In the genomic region with DNA sequence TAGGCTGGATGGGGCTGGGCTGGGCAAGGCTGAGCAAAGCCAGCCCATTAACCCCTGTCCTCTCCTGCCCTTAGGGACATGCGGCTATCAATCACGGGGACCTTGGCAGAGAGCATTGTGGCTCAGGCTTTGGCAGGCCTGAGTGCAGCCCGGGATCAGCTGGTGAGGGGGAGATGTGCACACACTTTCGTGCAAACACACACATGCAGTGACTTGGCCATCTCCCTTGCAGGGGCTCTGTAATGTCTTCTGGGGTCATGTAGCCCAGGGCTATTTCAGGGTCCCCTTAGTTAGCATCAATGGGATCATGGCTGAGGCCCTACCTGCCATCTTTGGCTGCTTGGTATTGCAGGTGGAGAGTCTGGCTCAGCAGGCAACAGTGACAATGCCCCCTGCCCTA, we compare ENCODE assay signal across 24 cellular contexts. TPM values are rescaled to one million over a fixed set of nuclear protein-coding genes. Genes with fewer than 3 reads are reported as not detected.
DNase-seq lines count a peak whose midpoint lies in the region; ATAC-seq and TF ChIP-seq lines count a peak whose summit lies in the region.
"Had no signal": no experiment of that assay in that cellular context is flagged by ENCODE, and none has a peak within 500 bp of the region (broad histone marks: within the 10 kb centered on the region; RNA-seq: fewer than 3 reads in every experiment).

No MANE protein-coding gene starts in this region.

- peaks cover 28 to 86% (median 72%) of the 10 kb centered on the region in 3 donors for H3K27me3 ChIP-seq in stomach

- H3K36me3 ChIP-seq in stomach: peaks cover 0 to 8% (median 4%) of the 10 kb centered on the region in 4 donors

- peaks cover 18 to 38% (median 30%) of the 10 kb centered on the region in 4 donors for H3K4me1 ChIP-seq in stomach

- ATAC-seq in activated CD8-positive, alpha-beta memory T cell treated with anti-CD3 and anti-CD28 coated beads, Interleukin-2, amount 10 ng/mL, durations not matched to agents 7 days and 5 days: no peak
- ATAC-seq in stimulated activated effector memory CD8-positive, alpha-beta T cell treated with anti-CD3 and anti-CD28 coated beads, Interleukin-12 subunit alpha, Interleukin-12 subunit beta, amount 100 ng/mL, for 72 hours: no peak
- no peak for ATAC-seq in HG02970 (IDR thresholded peaks at IDR 0.05; ENCODE audit: low FRiP score, unreplicated experiment)
- ATAC-seq: left ventricle myocardium superior had no signal

- H3K4me1 Mint-ChIP-seq in activated CD8-positive, alpha-beta memory T cell treated with anti-CD3 and anti-CD28 coated beads, Interleukin-2, amount 10 ng/mL, durations not matched to agents 7 days and 5 days: peaks cover 3% of the 10 kb centered on the region
- peaks cover 0 to 5% (median 1%) of the 10 kb centered on the region in 3 donors for H3K4me1 Mint-ChIP-seq in IgD-negative memory B cell
- peaks cover 2% of the 10 kb centered on the region for H3K4me1 Mint-ChIP-seq in glutamatergic neuron (ENCODE audit: low read depth, unreplicated experiment)
- H3K4me1 Mint-ChIP-seq in stimulated activated effector memory CD8-positive, alpha-beta T cell treated with anti-CD3 and anti-CD28 coated beads, Interleukin-12 subunit alpha, Interleukin-12 subunit beta, amount 100 ng/mL, for 72 hours: peaks cover 19% of the 10 kb centered on the region

- H3K4me3 ChIP-seq in stomach: no peak overlapping the region
- H3K4me3 ChIP-seq: hepatocyte had no signal

- H3K9me3 ChIP-seq in stomach: no peaks in the 10 kb centered on the region
- H3K9me3 ChIP-seq: spleen, upper lobe of left lung had no signal

- no peaks in the 10 kb centered on the region for H3K27me3 Mint-ChIP-seq in activated CD8-positive, alpha-beta memory T cell treated with anti-CD3 and anti-CD28 coated beads, Interleukin-2, amount 10 ng/mL, durations not matched to agents 7 days and 5 days
- no peaks in the 10 kb centered on the region for H3K27me3 Mint-ChIP-seq in IgD-negative memory B cell
- peaks cover 28% of the 10 kb centered on the region for H3K27me3 Mint-ChIP-seq in glutamatergic neuron (ENCODE audit: unreplicated experiment)
- H3K27me3 Mint-ChIP-seq: activated naive CD4-positive, alpha-beta T cell treated with anti-CD3 and anti-CD28 coated beads, Interleukin-2, amount 50 U/mL, for 24 hours had no signal

- no peak for TF ChIP-seq EP300 in stomach (IDR thresholded peaks at IDR 0.05)

- H3K27ac ChIP-seq in stomach: no peak overlapping the region
- H3K27ac ChIP-seq: hepatocyte, spleen, upper lobe of left lung had no signal

- H3K27ac Mint-ChIP-seq in activated CD8-positive, alpha-beta memory T cell treated with anti-CD3 and anti-CD28 coated beads, Interleukin-2, amount 10 ng/mL, durations not matched to agents 7 days and 5 days: no peak overlapping the region
- H3K27ac Mint-ChIP-seq in IgD-negative memory B cell (peak overlapping the region in 2 of 3 donors; percentile 31 to 91), glutamatergic neuron (ENCODE audit: unreplicated experiment) (no peak overlapping the region)
- H3K27ac Mint-ChIP-seq in stimulated activated effector memory CD8-positive, alpha-beta T cell treated with anti-CD3 and anti-CD28 coated beads, Interleukin-12 subunit alpha, Interleukin-12 subunit beta, amount 100 ng/mL, for 72 hours: peak overlapping the region; percentile 54
- H3K27ac Mint-ChIP-seq: activated naive CD4-positive, alpha-beta T cell treated with anti-CD3 and anti-CD28 coated beads, Interleukin-2, amount 50 U/mL, for 24 hours had no signal

- peak; percentile 54 for DNase-seq in activated CD8-positive, alpha-beta memory T cell treated with anti-CD3 and anti-CD28 coated beads for 24 hours
- DNase-seq in activated CD8-positive, alpha-beta memory T cell treated with anti-CD3 and anti-CD28 coated beads, Interleukin-2, amount 10 ng/mL, durations not matched to agents 7 days and 5 days: no peak
- DNase-seq in glutamatergic neuron (no peak), stomach (no peak), NOMO-1 treated with dmso at 0.1 percent for 144 hours (lab: John Stamatoyannopoulos, UW; ENCODE audit: unreplicated experiment) (no peak)
- no peak for DNase-seq in stimulated activated effector memory CD8-positive, alpha-beta T cell treated with anti-CD3 and anti-CD28 coated beads, Interleukin-12 subunit alpha, Interleukin-12 subunit beta, amount 100 ng/mL, for 72 hours (ENCODE audit: low spot score in 2 of 2)
- DNase-seq: effector memory CD4-positive, alpha-beta T cell; foreskin melanocyte; left ventricle myocardium superior; NCI-H146; NCI-H2171; NCI-H524 treated with DMSO at 0.1 percent for 48 hours; retina; spleen; stimulated activated CD4-positive, alpha-beta T cell treated with anti-CD3 and anti-CD28 coated beads, Interleukin-4, amount 100 ng/mL, for 24 hours; T1000 had no signal

- intact Hi-C loops in stomach (cut with DNase I; ENCODE audit: low total_unique reads): no loop called here

- H3K36me3 Mint-ChIP-seq in activated CD8-positive, alpha-beta memory T cell treated with anti-CD3 and anti-CD28 coated beads, Interleukin-2, amount 10 ng/mL, durations not matched to agents 7 days and 5 days: peaks cover 34% of the 10 kb centered on the region
- H3K36me3 Mint-ChIP-seq in IgD-negative memory B cell (peaks cover 3% of the 10 kb centered on the region), glutamatergic neuron (ENCODE audit: unreplicated experiment) (peaks cover 16% of the 10 kb centered on the region)
- peaks cover 77% of the 10 kb centered on the region for H3K36me3 Mint-ChIP-seq in stimulated activated effector memory CD8-positive, alpha-beta T cell treated with anti-CD3 and anti-CD28 coated beads, Interleukin-12 subunit alpha, Interleukin-12 subunit beta, amount 100 ng/mL, for 72 hours

- 71 to 84% (median 83%) methylated on average over 2 to 4 of the region's 4 CpGs for WGBS in stomach, 5 donors

- TF ChIP-seq CTCF in glutamatergic neuron (IDR thresholded peaks at IDR 0.05; ENCODE audit: partially characterized antibody, unreplicated experiment) (no peak), stomach (IDR thresholded peaks at IDR 0.05) (no peak)

- CTCF ChIA-PET in activated CD8-positive, alpha-beta memory T cell treated with anti-CD3 and anti-CD28 coated beads, Interleukin-2, amount 10 ng/mL, durations not matched to agents 7 days and 5 days (lab: Charles Lee): interaction anchor here (1.2 to 2.4 kb wide), 3 partner anchors 11 to 131 kb away, joined by 3 to 10 read pairs (median 5); no protein-coding TSS in a partner anchor

- no peak overlapping the region for H3K4me3 Mint-ChIP-seq in activated CD8-positive, alpha-beta memory T cell treated with anti-CD3 and anti-CD28 coated beads, Interleukin-2, amount 10 ng/mL, durations not matched to agents 7 days and 5 days
- H3K4me3 Mint-ChIP-seq in IgD-negative memory B cell (peak overlapping the region in 2 of 4 donors; percentile 55 to 57), glutamatergic neuron (ENCODE audit: unreplicated experiment) (peak overlapping the region; percentile 82)
- no peak overlapping the region for H3K4me3 Mint-ChIP-seq in stimulated activated effector memory CD8-positive, alpha-beta T cell treated with anti-CD3 and anti-CD28 coated beads, Interleukin-12 subunit alpha, Interleukin-12 subunit beta, amount 100 ng/mL, for 72 hours
- H3K4me3 Mint-ChIP-seq: activated naive CD4-positive, alpha-beta T cell treated with anti-CD3 and anti-CD28 coated beads, Interleukin-2, amount 50 U/mL, for 24 hours had no signal

- TF ChIP-seq POLR2A in stomach (IDR thresholded peaks at IDR 0.05): no peak

- no peaks in the 10 kb centered on the region for H3K9me3 Mint-ChIP-seq in activated CD8-positive, alpha-beta memory T cell treated with anti-CD3 and anti-CD28 coated beads, Interleukin-2, amount 10 ng/mL, durations not matched to agents 7 days and 5 days (ENCODE audit: low read depth)
- H3K9me3 Mint-ChIP-seq in IgD-negative memory B cell (no peaks in the 10 kb centered on the region), glutamatergic neuron (ENCODE audit: unreplicated experiment) (peaks cover 13% of the 10 kb centered on the region)
- H3K9me3 Mint-ChIP-seq in stimulated activated effector memory CD8-positive, alpha-beta T cell treated with anti-CD3 and anti-CD28 coated beads, Interleukin-12 subunit alpha, Interleukin-12 subunit beta, amount 100 ng/mL, for 72 hours: no peaks in the 10 kb centered on the region
- H3K9me3 Mint-ChIP-seq: activated naive CD4-positive, alpha-beta T cell treated with anti-CD3 and anti-CD28 coated beads, Interleukin-2, amount 50 U/mL, for 24 hours had no signal

RNA-seq across cellular contexts. Expression of gene CARMIL2, which starts 6.9 kb away (rescaled TPM):
- 100 to 1,000 TPM; 154 to 174 TPM for total RNA-seq in activated CD8-positive, alpha-beta memory T cell treated with anti-CD3 and anti-CD28 coated beads, Interleukin-2, amount 10 ng/mL, durations not matched to agents 7 days and 5 days
- polyA plus RNA-seq in IgD-negative memory B cell (14.5 TPM), stomach (1 to 10 TPM in 2 of 3 donors, under 1 TPM in 1; 0.46 to 2.4 (median 2.0) TPM)
- total RNA-seq in glutamatergic neuron (ENCODE audit: unreplicated experiment) (37.1 TPM), stomach (10 to 100 TPM in 1 of 5 donors, 1 to 10 TPM in 2, under 1 TPM in 2; 0.18 to 28.1 (median 1.0) TPM)

RNA-seq across cellular contexts. Expression of gene ACD, which starts 8.2 kb away (rescaled TPM):
- 10 to 100 TPM; 49.7 to 58.1 TPM for total RNA-seq in activated CD8-positive, alpha-beta memory T cell treated with anti-CD3 and anti-CD28 coated beads, Interleukin-2, amount 10 ng/mL, durations not matched to agents 7 days and 5 days
- 48.6 TPM for polyA plus RNA-seq in IgD-negative memory B cell
- 33.3 TPM for total RNA-seq in glutamatergic neuron (ENCODE audit: unreplicated experiment)
- 10 to 100 TPM in 2 of 5 donors, 1 to 10 TPM in 2, under 1 TPM in 1; 0.87 to 30.3 (median 5.3) TPM for total RNA-seq in stomach
- 10 to 100 TPM; 12.0 to 17.1 (median 16.2) TPM for polyA plus RNA-seq in stomach

RNA-seq across cellular contexts. Expression of gene PARD6A, which starts 8.9 kb away (rescaled TPM):
- total RNA-seq in activated CD8-positive, alpha-beta memory T cell treated with anti-CD3 and anti-CD28 coated beads, Interleukin-2, amount 10 ng/mL, durations not matched to agents 7 days and 5 days: 10 to 100 TPM; 15.2 to 15.5 TPM
- polyA plus RNA-seq in IgD-negative memory B cell (18.5 TPM), stomach (1 to 10 TPM; 3.5 to 7.2 (median 7.0) TPM)
- total RNA-seq in glutamatergic neuron (ENCODE audit: unreplicated experiment) (18.7 TPM), stomach (10 to 100 TPM in 3 of 5 donors, 1 to 10 TPM in 2; 1.1 to 56.7 (median 14.6) TPM)
- total RNA-seq: H4 had no signal

RNA-seq across cellular contexts. Expression of gene ENKD1, which starts 14.7 kb away (rescaled TPM):
- total RNA-seq in activated CD8-positive, alpha-beta memory T cell treated with anti-CD3 and anti-CD28 coated beads, Interleukin-2, amount 10 ng/mL, durations not matched to agents 7 days and 5 days: 1 to 10 TPM; 6.2 to 8.0 TPM
- polyA plus RNA-seq in IgD-negative memory B cell (1.8 TPM), stomach (10 to 100 TPM; 19.7 to 31.5 (median 20.5) TPM)
- total RNA-seq in glutamatergic neuron (ENCODE audit: unreplicated experiment) (19.0 TPM), stomach (100 to 1,000 TPM in 1 of 5 donors, 10 to 100 TPM in 2, 1 to 10 TPM in 2; 5.8 to 113 (median 10.4) TPM)

RNA-seq across cellular contexts. Expression of gene C16orf86, which starts 14.8 kb away (rescaled TPM):
- 1 to 10 TPM; 4.1 to 5.1 TPM for total RNA-seq in activated CD8-positive, alpha-beta memory T cell treated with anti-CD3 and anti-CD28 coated beads, Interleukin-2, amount 10 ng/mL, durations not matched to agents 7 days and 5 days
- polyA plus RNA-seq in IgD-negative memory B cell: 8.2 TPM
- total RNA-seq in glutamatergic neuron (ENCODE audit: unreplicated experiment): 3.4 TPM
- total RNA-seq in stomach: 10 to 100 TPM in 1 of 5 donors, 1 to 10 TPM in 1, not detected in 3; 3.5 to 83.0 TPM
- polyA plus RNA-seq in stomach: 1 to 10 TPM; 3.2 to 3.6 (median 3.4) TPM
- total RNA-seq: A673, Daoy, H4 had no signal

Comparison
In these comparisons a context has a peak if more than half of its experiments do, and no peak if none do; other contexts are left out.
1. H3K27ac Mint-ChIP-seq: peak in IgD-negative memory B cell (2 of 3) and stimulated activated effector memory CD8-positive, alpha-beta T cell treated with anti-CD3 and anti-CD28 coated beads, Interleukin-12 subunit alpha, Interleukin-12 subunit beta, amount 100 ng/mL, for 72 hours (single experiment); none in activated CD8-positive, alpha-beta memory T cell treated with anti-CD3 and anti-CD28 coated beads, Interleukin-2, amount 10 ng/mL, durations not matched to agents 7 days and 5 days (single experiment) and glutamatergic neuron (single experiment).